Comparison of ENCODE assay signal across 8 cellular contexts in genomic region chr15:68817304-68818087, GRCh38. TPM values are rescaled to one million over a fixed set of nuclear protein-coding genes. Genes with fewer than 3 reads are reported as not detected.
DNase-seq lines count a peak whose midpoint lies in the region; ATAC-seq, FAIRE-seq and TF ChIP-seq lines count a peak whose summit lies in the region.

No MANE protein-coding gene starts in this region.

- H4K8ac ChIP-seq in H1 (ENCODE audit: extremely low read depth, insufficient read depth, low read length): peak overlapping the region; percentile 94

- H2BK20ac ChIP-seq in H1 (ENCODE audit: low read length): no peak overlapping the region

- no peak overlapping the region for H3K14ac ChIP-seq in H1 (ENCODE audit: insufficient read length)

- H3K23me2 ChIP-seq in H1 (ENCODE audit: low read depth, low read length): peaks cover 14% of the 10 kb centered on the region

- H2AK5ac ChIP-seq in H1 (ENCODE audit: low read depth, low read length): peak overlapping the region; percentile 2; the same call in 1 of the 2 replicates

- no peak for FAIRE-seq in H1 (lab: Jason Lieb, UNC)

- H3K4ac ChIP-seq in H1 (replicated peaks; ENCODE audit: insufficient read length, low read depth, low read length): peak overlapping the region; percentile 29

- peak overlapping the region; percentile 74; the same call in 1 of the 2 replicates for H3K27ac ChIP-seq in H1 (ENCODE audit: low read depth, low read length)

- no peak overlapping the region for H2BK120ac ChIP-seq in H1 (replicated peaks; ENCODE audit: low read depth, low read length)

- H3K79me2 ChIP-seq in H1 (ENCODE audit: control insufficient read depth in 1 of 2, insufficient read depth in 2 of 2, low read length in 2 of 2): peaks cover 31 to 81% of the 10 kb centered on the region in 2 experiments

- peaks cover 2 to 10% (median 7%) of the 10 kb centered on the region in 4 experiments for H3K27me3 ChIP-seq in H1 (replicated peaks in 1 of 4; ENCODE audit: control insufficient read depth in 3 of 4, extremely low read depth in 1 of 4, insufficient read depth in 3 of 4, low read length in 3 of 4)

- DNase-seq in G401 (ENCODE audit: low spot score) (peak; percentile 75), NCI-H774 (lab: John Stamatoyannopoulos, UW) (peak; percentile 53), H1 (ENCODE audit: low read depth in 1 of 2, low spot score in 2 of 2) (peak in 1 of 2 experiments; percentile 61), mesothelial cell of epicardium (ENCODE audit: low spot score in 2 of 2, unreplicated experiment in 2 of 2) (peak; percentile 60 to 75)
- peak; percentile 48 to 65 (median 58) for DNase-seq in activated CD8-positive, alpha-beta memory T cell treated with anti-CD3 and anti-CD28 coated beads for 48 hours (ENCODE audit: low read depth in 2 of 3, low spot score in 2 of 3)
- peak; percentile 56 to 57 for DNase-seq in stimulated activated CD8-positive, alpha-beta memory T cell treated with anti-CD3 and anti-CD28 coated beads, Interleukin-15, amount 100 ng/mL, for 4 hours (ENCODE audit: low read depth in 2 of 2)

- no peaks in the 10 kb centered on the region for H3K36me3 Mint-ChIP-seq in mesothelial cell of epicardium

- peak overlapping the region; percentile 60; the same call in 1 of the 2 replicates for H2BK12ac ChIP-seq in H1 (ENCODE audit: low read depth, low read length)

- H3K4me2 ChIP-seq in H1 (ENCODE audit: insufficient read depth in 1 of 2, low read depth in 2 of 2, low read length in 2 of 2): peak overlapping the region; percentile 91 to 95

- H2AFZ ChIP-seq in H1 (ENCODE audit: low read length): no peak overlapping the region

- no peak for TF ChIP-seq RAD21 in H1 (IDR thresholded peaks at IDR 0.05 in 1 of 2, conservative IDR thresholded peaks at IDR 0.05 in 1 of 2; ENCODE audit: low read depth in 2 of 2, low read length in 2 of 2)

- ATAC-seq in HG02759 (IDR thresholded peaks at IDR 0.05; ENCODE audit: unreplicated experiment) (peak; percentile 34), GM18861 (IDR thresholded peaks at IDR 0.05; ENCODE audit: unreplicated experiment) (no peak)

- H4K91ac ChIP-seq in H1 (replicated peaks; ENCODE audit: insufficient read length, low read length): peak overlapping the region; percentile 71

- peak overlapping the region; percentile 83 for H3K56ac ChIP-seq in H1 (replicated peaks; ENCODE audit: insufficient read length, low read depth, low read length)

- peak overlapping the region; percentile 94 for H3K4me3 Mint-ChIP-seq in mesothelial cell of epicardium

- peak overlapping the region; percentile 96 for H3K18ac ChIP-seq in H1 (ENCODE audit: extremely low read depth, low read length)

- peaks cover 10 to 22% (median 16%) of the 10 kb centered on the region in 4 experiments; a peak in 6 of 7 replicates for H3K4me1 ChIP-seq in H1 (replicated peaks in 1 of 4; ENCODE audit: control insufficient read depth in 3 of 4, insufficient read depth in 4 of 4, low read length in 3 of 4)

- H2BK5ac ChIP-seq in H1 (ENCODE audit: low read depth, low read length): peak overlapping the region; percentile 60; the same call in 1 of the 2 replicates

- H3K4me1 Mint-ChIP-seq in mesothelial cell of epicardium: peaks cover 45% of the 10 kb centered on the region

- peak overlapping the region; percentile 97 for H3K27ac Mint-ChIP-seq in mesothelial cell of epicardium

- H3K9ac ChIP-seq in H1 (replicated peaks in 1 of 4; ENCODE audit: extremely low read depth in 1 of 4, low read depth in 3 of 4, low read length in 3 of 4): peak overlapping the region; percentile 68 to 90 (median 82)

- CTCF ChIA-PET in H1 (lab: Charles Lee; ENCODE audit: partially characterized antibody): interaction anchor here (0.9 to 3.0 kb wide), 9 partner anchors 11 to 267 kb away, joined by 3 to 11 read pairs (median 5); no protein-coding TSS in a partner anchor

- peak overlapping the region; percentile 72 to 94 (median 92) for H3K4me3 ChIP-seq in H1 (ENCODE audit: extremely low read depth in 1 of 4, insufficient read depth in 2 of 4, low read depth in 3 of 4, low read length in 4 of 4)

- H3K36me3 ChIP-seq in H1 (ENCODE audit: control insufficient read depth in 2 of 4, insufficient read depth in 4 of 4, low read length in 3 of 4): no peaks in the 10 kb centered on the region

- no peaks in the 10 kb centered on the region for H3K9me3 ChIP-seq in H1 (ENCODE audit: insufficient read depth in 2 of 2, low read depth in 1 of 2, low read length in 1 of 2)

- no peak overlapping the region for H3K23ac ChIP-seq in H1 (ENCODE audit: insufficient read length)

- in situ Hi-C loops in G401 (cut with HindIII; ENCODE audit: low sequenced_read_pairs): no loop called here

- peak in 1 of 2 experiments; percentile 47; a peak in 1 of 3 replicates for TF ChIP-seq POLR2A in H1 (IDR thresholded peaks at IDR 0.05; ENCODE audit: control extremely low read depth in 1 of 2, low read depth in 2 of 2, low read length in 2 of 2)

- H4K20me1 ChIP-seq in H1 (replicated peaks in 1 of 2; ENCODE audit: control insufficient read depth in 1 of 2, insufficient read depth in 2 of 2, low read length in 2 of 2): peaks cover 38 to 45% of the 10 kb centered on the region in 2 experiments

- no peaks in the 10 kb centered on the region for H3K27me3 Mint-ChIP-seq in mesothelial cell of epicardium (ENCODE audit: low read depth)

- TF ChIP-seq CTCF in H1 (IDR thresholded peaks at IDR 0.05; ENCODE audit: control extremely low read depth in 1 of 3, insufficient read depth in 1 of 3, low read depth in 1 of 3, low read length in 3 of 3) (no peak), mesothelial cell of epicardium (IDR thresholded peaks at IDR 0.05; ENCODE audit: unreplicated experiment) (no peak)

- POLR2A ChIA-PET in H1 (lab: Charles Lee; ENCODE audit: partially characterized antibody): interaction anchor here (0.6 to 6.7 kb wide), 10 partner anchors 10 to 365 kb away, joined by 3 to 54 read pairs (median 4); no protein-coding TSS in a partner anchor

- WGBS in H1 (ENCODE audit: extremely low coverage in 1 of 2, insufficient coverage in 1 of 2, insufficient read length in 1 of 2, insufficient replicate concordance in 2 of 2, low coverage in 1 of 2, low lambda C conversion rate in 2 of 2, missing lambda C conversion rate in 1 of 2), 2 experiments: 2% methylated on average over 46 of the region's 64 CpGs; no CpG with 5 or more reads in 1 of the 2 experiments

- H4K5ac ChIP-seq in H1 (ENCODE audit: insufficient read length, low read depth, low read length): peak overlapping the region; percentile 53

- 0 out of 2 replicates have a peak overlapping the region, but pooled peaks have one; percentile 14 for H2BK15ac ChIP-seq in H1 (ENCODE audit: low read length)

- H3K79me1 ChIP-seq in H1 (ENCODE audit: low read depth, low read length): peaks cover 5% of the 10 kb centered on the region

- H3K9me3 Mint-ChIP-seq in mesothelial cell of epicardium: no peaks in the 10 kb centered on the region

- TF ChIP-seq EP300 in H1 (IDR thresholded peaks at IDR 0.05; ENCODE audit: borderline replicate concordance in 1 of 2, low read depth in 2 of 2, low read length in 2 of 2): no peak

TF ChIP-seq in H1, 55 proteins besides CTCF, POLR2A, EP300 and RAD21 (continues in another document):
- TF ChIP-seq TBP (IDR thresholded peaks at IDR 0.05; ENCODE audit: low read depth, low read length): peak; percentile 31; the same call in 1 of the 2 replicates
- TF ChIP-seq SIN3A (conservative IDR thresholded peaks at IDR 0.05 in 1 of 2, IDR thresholded peaks at IDR 0.05 in 1 of 2; ENCODE audit: low read depth in 1 of 2, low read length in 2 of 2): 0 out of 4 replicates have a peak, but pooled peaks of 1 of the 2 experiments have one; percentile 14
- no peak for TF ChIP-seq CEBPB (IDR thresholded peaks at IDR 0.05; ENCODE audit: low read depth, low read length)
- no peak for TF ChIP-seq GABPA (IDR thresholded peaks at IDR 0.05; ENCODE audit: borderline replicate concordance, insufficient read depth, low read length)
- TF ChIP-seq RBBP5 (IDR thresholded peaks at IDR 0.05; ENCODE audit: borderline replicate concordance, low read depth, low read length): peak; percentile 16; the same call in 1 of the 2 replicates
- TF ChIP-seq ATF3 (IDR thresholded peaks at IDR 0.05; ENCODE audit: insufficient read depth, low read depth, low read length): no peak
- TF ChIP-seq PHF8 (conservative IDR thresholded peaks at IDR 0.05; ENCODE audit: low read depth, low read length): 0 out of 2 replicates have a peak, but pooled peaks have one; percentile 24
- TF ChIP-seq NRF1 (IDR thresholded peaks at IDR 0.05; ENCODE audit: low read depth, low read length): no peak
- TF ChIP-seq CREB1 (IDR thresholded peaks at IDR 0.05): no peak; the same call in 1 of the 2 replicates
- TF ChIP-seq ASH2L (IDR thresholded peaks at IDR 0.05; ENCODE audit: low read length): peak; percentile 40
- no peak for TF ChIP-seq SP1 (IDR thresholded peaks at IDR 0.05; ENCODE audit: low read depth, low read length)
- TF ChIP-seq JUN (IDR thresholded peaks at IDR 0.05; ENCODE audit: low read depth, low read length): no peak
- 0 out of 2 replicates have a peak, but pooled peaks have one; percentile 3 for TF ChIP-seq POLR2AphosphoS5 (IDR thresholded peaks at IDR 0.05; ENCODE audit: low read depth, low read length)
- TF ChIP-seq BACH1 (IDR thresholded peaks at IDR 0.05; ENCODE audit: low read length): no peak
- TF ChIP-seq TCF12 (IDR thresholded peaks at IDR 0.05; ENCODE audit: low read depth, low read length): no peak
- TF ChIP-seq HDAC6 (IDR thresholded peaks at IDR 0.05; ENCODE audit: low read depth, low read length): no peak
- TF ChIP-seq MAX (IDR thresholded peaks at IDR 0.05): 0 out of 2 replicates have a peak, but pooled peaks have one; percentile 4

RNA-seq across cellular contexts. Expression of gene ANP32A, which starts 3.2 kb away (rescaled TPM):
- total RNA-seq in G401 (2014; rRNA removed; shearing (Covaris generic)): 35.3 and 124 TPM in 2 replicates
- 284 and 295 TPM in 2 replicates for total RNA-seq in H1 (2021; fragmentation: NEBNext Ultra II Directional; extraction: Animal tissue kit (Norgen Biotek cat#: 25700))
- 46.8 and 70.8 TPM in 2 replicates for polyA plus RNA-seq in H1 (2011; rRNA removed)
- 114 TPM for polyA plus RNA-seq in H1 (2011; cell fraction: cytosol; rRNA removed)
- polyA plus RNA-seq in H1 (2011; cell fraction: nucleus; rRNA removed): 28.3 TPM
- 332 to 427 TPM (median 351 TPM) in 4 replicates for polyA plus RNA-seq in H1 (2012, experiment 1 of 2)
- 153 TPM for polyA plus RNA-seq in H1 (2012, experiment 2 of 2)
- polyA plus RNA-seq in H1 (2013, experiment 1 of 2): 224 TPM
- 234 TPM for polyA plus RNA-seq in H1 (2013, experiment 2 of 2)
- polyA minus RNA-seq in H1 (2011; rRNA and poly(A)+ RNA removed): 51.5 and 75.1 TPM in 2 replicates
- polyA minus RNA-seq in H1 (2011; cell fraction: cytosol; rRNA and poly(A)+ RNA removed): 79.9 TPM
- polyA minus RNA-seq in H1 (2011; cell fraction: nucleus; rRNA and poly(A)+ RNA removed): 51.2 TPM
- 179 to 188 TPM (median 183 TPM) in 3 replicates for total RNA-seq in mesothelial cell of epicardium
